ENCODE assay signal across 4 cellular contexts in genomic region chr21:35552483-35552882, GRCh38.
A peak's percentile ranks its signal among the peaks of the same experiment; 100 is the strongest.
DNase-seq lines count a peak whose midpoint lies in the region; ATAC-seq, FAIRE-seq and TF ChIP-seq lines count a peak whose summit lies in the region.
"Not testable (repeated sequence)": the region's sequence is repeated elsewhere in the genome, so short reads cannot be mapped to it uniquely, and the experiment has no call there.

No MANE protein-coding gene starts in this region.

- not testable (repeated sequence) for H3K79me2 ChIP-seq in K562 (ENCODE audit: control insufficient read depth, insufficient read depth, low read length); endothelial cell of umbilical vein (ENCODE audit: control insufficient read depth, insufficient read depth, low read length)

- not testable (repeated sequence) for H3K36me3 Mint-ChIP-seq in T-helper 2 cell treated with Interferon-gamma antibody and Interleukin-4, amounts not matched to agents 5 μg/mL and 100 μg/mL, for 36 hours (ENCODE audit: low read depth)

- CTCF ChIA-PET in HEK293 (lab: Yijun Ruan, JAX); K562 (lab: Yijun Ruan, JAX; ENCODE audit: low intra/inter-chr PET ratio); endothelial cell of umbilical vein (lab: Charles Lee): not testable (repeated sequence)

- POLR2A ChIA-PET in HEK293 (lab: Yijun Ruan, JAX); K562 (lab: Yijun Ruan, JAX); endothelial cell of umbilical vein (lab: Charles Lee): not testable (repeated sequence)

- not testable (repeated sequence) for FAIRE-seq in K562 (lab: Jason Lieb, UNC)
- FAIRE-seq in endothelial cell of umbilical vein (lab: Jason Lieb, UNC): peak; percentile 26

- H3K4me3 ChIP-seq in HEK293 (ENCODE audit: low read depth, low read length); K562; endothelial cell of umbilical vein (replicated peaks in 1 of 3; ENCODE audit: insufficient read depth in 1 of 3, low read depth in 1 of 3, low read length in 3 of 3): not testable (repeated sequence)

- peak overlapping the region; percentile 21 for H3K27ac Mint-ChIP-seq in T-helper 2 cell treated with Interferon-gamma antibody and Interleukin-4, amounts not matched to agents 5 μg/mL and 100 μg/mL, for 36 hours

- not testable (repeated sequence) for H3K9ac ChIP-seq in K562 (ENCODE audit: insufficient read depth in 1 of 2, low read depth in 2 of 2, low read length in 2 of 2); endothelial cell of umbilical vein (replicated peaks; ENCODE audit: extremely low read depth, insufficient read depth, low read length)

- not testable (repeated sequence) for TF ChIP-seq CTCF in HEK293 (tag by site-specific recombination; IDR thresholded peaks at IDR 0.05); K562 (IDR thresholded peaks at IDR 0.05 in 2 of 3, conservative IDR thresholded peaks at IDR 0.05 in 1 of 3; ENCODE audit: insufficient read depth in 2 of 3, low read depth in 1 of 3, low read length in 3 of 3); endothelial cell of umbilical vein (IDR thresholded peaks at IDR 0.05; ENCODE audit: extremely low read depth in 1 of 2, insufficient read depth in 1 of 2, low read depth in 1 of 2, low read length in 2 of 2)

- H2AFZ ChIP-seq in K562 (ENCODE audit: low read depth, low read length); endothelial cell of umbilical vein (ENCODE audit: low read depth, low read length): not testable (repeated sequence)

- not testable (repeated sequence) for H3K27me3 Mint-ChIP-seq in T-helper 2 cell treated with Interferon-gamma antibody and Interleukin-4, amounts not matched to agents 5 μg/mL and 100 μg/mL, for 36 hours (ENCODE audit: low read depth)

- H3K36me3 ChIP-seq in HEK293 (ENCODE audit: control insufficient read depth in 2 of 2, insufficient read depth in 1 of 2, low read length in 2 of 2); K562 (ENCODE audit: control insufficient read depth, insufficient read depth, low read length); endothelial cell of umbilical vein (ENCODE audit: control insufficient read depth in 2 of 2, extremely low read depth in 1 of 2, insufficient read depth in 2 of 2, low read length in 2 of 2): not testable (repeated sequence)

- TF ChIP-seq POLR2A in K562 (conservative IDR thresholded peaks at IDR 0.05); endothelial cell of umbilical vein (IDR thresholded peaks at IDR 0.05; ENCODE audit: low read depth, low read length): not testable (repeated sequence)

- DNase-seq in T-helper 2 cell treated with Interferon-gamma antibody and Interleukin-4, amounts not matched to agents 5 μg/mL and 100 μg/mL, for 36 hours (ENCODE audit: low spot score); K562 (ENCODE audit: extremely low read depth in 1 of 4, low spot score in 3 of 4); endothelial cell of umbilical vein (ENCODE audit: low read depth, low spot score): not testable (repeated sequence)

- WGBS in K562 (ENCODE audit: insufficient coverage, low coverage, missing lambda C conversion rate): 37% methylated on average over 3 of the region's 3 CpGs

- H3K9me3 ChIP-seq in HEK293 (ENCODE audit: control insufficient read depth, insufficient read depth, low read depth, low read length); K562 (replicated peaks; ENCODE audit: control insufficient read depth, insufficient read depth, low read depth, low read length); endothelial cell of umbilical vein (replicated peaks; ENCODE audit: control insufficient read depth, insufficient read depth, low read length): not testable (repeated sequence)

- not testable (repeated sequence) for H3K4me1 Mint-ChIP-seq in T-helper 2 cell treated with Interferon-gamma antibody and Interleukin-4, amounts not matched to agents 5 μg/mL and 100 μg/mL, for 36 hours (ENCODE audit: low read depth)

- H3K9me3 Mint-ChIP-seq in T-helper 2 cell treated with Interferon-gamma antibody and Interleukin-4, amounts not matched to agents 5 μg/mL and 100 μg/mL, for 36 hours: not testable (repeated sequence)

- dilution Hi-C loops in endothelial cell of umbilical vein (cut with MboI; ENCODE audit: extremely low pct_ligation_motif_present, low sequenced_read_pairs): not testable (repeated sequence)

- TF ChIP-seq EP300 in K562 (IDR thresholded peaks at IDR 0.05; ENCODE audit: low read length): not testable (repeated sequence)

- not testable (repeated sequence) for H3K4me1 ChIP-seq in HEK293 (ENCODE audit: control insufficient read depth, insufficient read depth, low read length); endothelial cell of umbilical vein (ENCODE audit: control insufficient read depth, extremely low read depth, insufficient read depth, low read length)
- H3K4me1 ChIP-seq in K562 (replicated peaks in 1 of 2; ENCODE audit: control insufficient read depth in 2 of 2, insufficient read depth in 2 of 2, low read length in 2 of 2): peaks cover 0 to 24% of the 10 kb centered on the region in 2 experiments; a peak in 2 of 5 replicates

- TF ChIP-seq RAD21 in K562 (CRISPR knock-in tag; conservative IDR thresholded peaks at IDR 0.05 in 1 of 2, IDR thresholded peaks at IDR 0.05 in 1 of 2): not testable (repeated sequence)

- not testable (repeated sequence) for H3K4me3 Mint-ChIP-seq in T-helper 2 cell treated with Interferon-gamma antibody and Interleukin-4, amounts not matched to agents 5 μg/mL and 100 μg/mL, for 36 hours

- ATAC-seq in K562: not testable (repeated sequence)

- not testable (repeated sequence) for H3K4me2 ChIP-seq in K562 (ENCODE audit: insufficient read depth, low read length); endothelial cell of umbilical vein (ENCODE audit: insufficient read depth, low read length)

- not testable (repeated sequence) for BruUV-seq in K562 (replicated peaks; lab: Mats Ljungman, UMichigan); endothelial cell of umbilical vein (replicated peaks; lab: Mats Ljungman, UMichigan)

- in situ Hi-C loops in K562 (cut with MboI): not testable (repeated sequence)

- H3K27me3 ChIP-seq in K562 (ENCODE audit: control insufficient read depth in 2 of 2, insufficient read depth in 2 of 2, low read length in 2 of 2); endothelial cell of umbilical vein (ENCODE audit: control insufficient read depth in 2 of 2, insufficient read depth in 2 of 2, low read length in 2 of 2): not testable (repeated sequence)

- not testable (repeated sequence) for H4K20me1 ChIP-seq in K562 (replicated peaks; ENCODE audit: control insufficient read depth, insufficient read depth, low read length); endothelial cell of umbilical vein (replicated peaks; ENCODE audit: control insufficient read depth, extremely low read depth, insufficient read depth, low read length)

- H3K9me1 ChIP-seq in K562 (ENCODE audit: control insufficient read depth, insufficient read depth, low read length); endothelial cell of umbilical vein (replicated peaks; ENCODE audit: control insufficient read depth, extremely low read depth, insufficient read depth, low read length): not testable (repeated sequence)

- H3K27ac ChIP-seq in HEK293 (ENCODE audit: extremely low read depth, low read depth, low read length); K562 (ENCODE audit: extremely low read depth, low read depth, low read length); endothelial cell of umbilical vein (ENCODE audit: insufficient read depth, low read depth, low read length): not testable (repeated sequence)

- intact Hi-C loops in K562 (cut with micrococcal nuclease); endothelial cell of umbilical vein (cut with micrococcal nuclease): not testable (repeated sequence)

TF ChIP-seq in HEK293, 187 proteins besides CTCF, POLR2A, EP300 and RAD21:
- TF ChIP-seq ZNF146 (tag by site-specific recombination; IDR thresholded peaks at IDR 0.05): peak; percentile 52; the same call in 1 of the 2 replicates

TF ChIP-seq in K562, 482 proteins besides CTCF, POLR2A, EP300 and RAD21:
- TF ChIP-seq BCOR (IDR thresholded peaks at IDR 0.05) (0 out of 2 replicates have a peak, but pooled peaks have one; percentile 9), ZNF146 (CRISPR knock-in tag; IDR thresholded peaks at IDR 0.05; ENCODE audit: unreplicated experiment) (peak; percentile 95)
